ENCODE assay signal across 28 cellular contexts in the genomic region with DNA sequence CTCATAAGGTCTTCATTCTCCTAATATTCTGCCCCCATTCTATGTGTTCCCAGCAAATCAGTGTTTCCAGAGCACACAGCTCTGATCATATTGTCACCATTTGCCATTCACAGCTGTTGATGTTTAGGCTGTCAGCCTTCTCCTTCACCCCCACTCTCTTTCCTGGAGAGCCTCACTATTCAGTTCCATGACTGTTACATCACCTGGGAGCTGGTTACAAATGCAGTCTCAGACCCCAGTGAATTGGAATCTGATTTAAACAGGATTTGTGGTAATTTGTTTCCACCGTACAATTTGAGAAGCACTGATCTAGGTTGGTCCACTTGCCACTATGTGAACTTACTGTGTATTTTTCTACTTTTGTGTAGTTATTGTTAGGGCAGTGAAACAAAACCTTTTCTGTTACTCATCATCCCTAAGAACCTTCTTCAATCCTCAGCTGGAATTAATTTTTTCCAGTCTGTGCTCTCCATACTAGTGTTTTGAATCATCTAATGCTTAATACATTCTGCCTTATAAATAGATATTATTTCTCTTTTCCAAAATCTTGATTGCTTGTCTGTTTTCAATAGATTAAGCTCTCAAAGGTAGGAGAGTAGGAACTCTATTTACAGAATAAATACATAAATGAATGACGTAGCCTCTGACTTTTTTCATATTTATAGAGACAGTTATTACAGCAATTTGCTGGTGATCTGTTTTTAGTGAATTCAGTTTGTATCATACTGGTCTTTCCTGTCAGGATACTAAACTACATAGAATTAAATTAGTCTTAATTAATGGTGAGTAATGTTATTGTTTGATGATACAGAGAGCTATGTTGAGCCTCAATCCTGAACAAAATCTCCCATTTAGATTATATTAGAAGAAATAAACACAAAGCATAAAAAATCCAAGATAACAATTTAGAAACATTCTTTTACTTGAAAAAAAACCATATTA. TPM values are rescaled to one million over a fixed set of nuclear protein-coding genes. Genes with fewer than 3 reads are reported as not detected.
DNase-seq lines count a peak whose midpoint lies in the region; ATAC-seq and TF ChIP-seq lines count a peak whose summit lies in the region.
"Had no signal": no experiment of that assay in that cellular context is flagged by ENCODE, and none has a peak within 500 bp of the region (broad histone marks: within the 10 kb centered on the region; RNA-seq: fewer than 3 reads in every experiment).

No MANE protein-coding gene starts in this region.

- H3K27me3 ChIP-seq in ascending aorta, result no peaks in the 10 kb centered on the region

- H3K9me3 ChIP-seq in ascending aorta, result no peaks in the 10 kb centered on the region
- H3K9me3 ChIP-seq: thoracic aorta had no signal

- TF ChIP-seq CTCF in ascending aorta (IDR thresholded peaks at IDR 0.05), result no peak

- peaks cover 0 to 12% of the 10 kb centered on the region in 2 donors for H3K4me1 ChIP-seq in ascending aorta

- in situ Hi-C loops in G401 (cut with HindIII; ENCODE audit: low sequenced_read_pairs), result no loop called here

- H3K4me3 ChIP-seq in ascending aorta, result no peak overlapping the region
- H3K4me3 ChIP-seq: thoracic aorta had no signal

- ATAC-seq in left ventricle myocardium superior (peak; percentile 17), Right ventricle myocardium superior (ENCODE audit: poor library complexity) (no peak), HG02610 (IDR thresholded peaks at IDR 0.05; ENCODE audit: unreplicated experiment) (no peak)
- ATAC-seq: activated T-cell treated with anti-CD3 and anti-CD28 coated beads, Interleukin-2, amount 50 U/mL, for 4 hours; naive thymus-derived CD8-positive, alpha-beta T cell; stimulated activated naive B cell treated with anti-CD40 and anti-IgM and Interleukin-4, amounts not matched to agents 10 μg/mL and 1 μg/mL and 100 μg/mL, for 72 hours had no signal

- no peak for DNase-seq in left ventricle myocardium superior
- DNase-seq in Right ventricle myocardium superior, result no peak
- DNase-seq in dedifferentiated amniotic fluid mesenchymal stem cell (ENCODE audit: extremely low spot score), result peak; percentile 27
- peak; percentile 24 for DNase-seq in myocyte (ENCODE audit: low read depth)
- no peak for DNase-seq in G401 (ENCODE audit: low spot score)
- no peak for DNase-seq in ascending aorta (ENCODE audit: low spot score in 2 of 2)
- no peak for DNase-seq in occipital lobe (lab: John Stamatoyannopoulos, UW)
- DNase-seq: activated CD4-positive, alpha-beta T cell treated with anti-CD3 and anti-CD28 coated beads for 1 hour; activated CD8-positive, alpha-beta memory T cell treated with anti-CD3 and anti-CD28 coated beads for 24 hours; activated naive CD4-positive, alpha-beta T cell; activated T-cell treated with anti-CD3 and anti-CD28 coated beads, Interleukin-2, amount 50 U/mL, for 4 hours; central memory CD4-positive, alpha-beta T cell; COR-L47; DND-41; erythroblast; mesendoderm; naive thymus-derived CD8-positive, alpha-beta T cell; NCI-H1092; NCI-H2029; NCI-H226; NCI-H82; posterior cingulate gyrus; SHP77 treated with DMSO at 0.1 percent for 48 hours; small intestine; stimulated activated CD4-positive, alpha-beta T cell treated with anti-CD3 and anti-CD28 coated beads, Interleukin-2, amount 100 ng/mL, for 48 hours; stimulated activated naive B cell treated with anti-CD40 and anti-IgM and Interleukin-4, amounts not matched to agents 10 μg/mL and 1 μg/mL and 100 μg/mL, for 72 hours had no signal

- H3K27ac ChIP-seq in ascending aorta, result peak overlapping the region in 1 of 2 donors; percentile 41

- intact Hi-C loops in left ventricle myocardium superior (cut with micrococcal nuclease), result no loop called here
- intact Hi-C loops in Right ventricle myocardium superior (cut with DNase I), result no loop called here
- intact Hi-C loops in ascending aorta (cut with DNase I), result loop anchor here (10.0 kb wide), 1 partner anchor 745 kb away; a partner anchor contains a TSS

- H3K36me3 ChIP-seq in ascending aorta, result no peaks in the 10 kb centered on the region
- H3K36me3 ChIP-seq: thoracic aorta had no signal

RNA-seq across cellular contexts. Expression of a gene that starts 8.1 kb away (rescaled TPM):
- total RNA-seq in left ventricle myocardium superior, result 21.1 TPM
- total RNA-seq in Right ventricle myocardium superior, result 18.8 TPM
- total RNA-seq in myocyte, result 25.4 and 43.6 TPM in 2 replicates
- polyA plus RNA-seq in myocyte (2012), result 19.1 TPM
- total RNA-seq in G401 (2014; rRNA removed; shearing (Covaris generic)), result 30.0 and 39.7 TPM in 2 replicates
- total RNA-seq in ascending aorta, result 6.2 TPM
- 163 TPM for total RNA-seq in occipital lobe
- total RNA-seq: naive thymus-derived CD8-positive, alpha-beta T cell had no signal

Comparison
In these comparisons a context has a peak if more than half of its experiments do, and no peak if none do; other contexts are left out.
1. DNase-seq: peak in dedifferentiated amniotic fluid mesenchymal stem cell (single experiment) and myocyte (single experiment); none in left ventricle myocardium superior (single experiment), Right ventricle myocardium superior (single experiment), G401 (single experiment), ascending aorta (0 of 2) and occipital lobe (single experiment).